ENCODE assay signal across 8 cellular contexts in genomic region chr1:113388621-113389355, GRCh38. TPM values are rescaled to one million over a fixed set of nuclear protein-coding genes. Genes with fewer than 3 reads are reported as not detected.
A peak's percentile ranks its signal among the peaks of the same experiment; 100 is the strongest.
DNase-seq lines count a peak whose midpoint lies in the region; ATAC-seq lines count a peak whose summit lies in the region.

No MANE protein-coding gene starts in this region.

- POLR2A ChIA-PET in CD8-positive, alpha-beta memory T cell (lab: Charles Lee): no interaction called here
- POLR2A ChIA-PET in activated CD8-positive, alpha-beta T cell treated with anti-CD3 and anti-CD28 coated beads, Interleukin-2, amount 10 ng/mL, durations not matched to agents 7 days and 5 days (lab: Charles Lee): no interaction called here

- no peak overlapping the region for H3K27ac ChIP-seq in CD8-positive, alpha-beta memory T cell (ENCODE audit: low read depth, low read length)
- H3K27ac ChIP-seq in iPS-18a (ENCODE audit: low read length): no peak overlapping the region
- peak overlapping the region; percentile 73 for H3K27ac ChIP-seq in stomach smooth muscle (ENCODE audit: low read length)

- H3K4me1 ChIP-seq in CD8-positive, alpha-beta memory T cell (ENCODE audit: insufficient read depth, low read length): peaks cover 23% of the 10 kb centered on the region
- H3K4me1 ChIP-seq in iPS-18a (ENCODE audit: control insufficient read depth, low read depth, low read length): peaks cover 19% of the 10 kb centered on the region
- peaks cover 11% of the 10 kb centered on the region for H3K4me1 ChIP-seq in stomach smooth muscle (ENCODE audit: control insufficient read depth, insufficient read depth, low read length)

- H3K4me3 Mint-ChIP-seq in CD8-positive, alpha-beta memory T cell: peak overlapping the region; percentile 92 to 97 (median 94)
- H3K4me3 Mint-ChIP-seq in activated CD8-positive, alpha-beta T cell treated with anti-CD3 and anti-CD28 coated beads, Interleukin-2, amount 10 ng/mL, durations not matched to agents 7 days and 5 days: peak overlapping the region; percentile 83

- peaks cover 0 to 4% (median 0%) of the 10 kb centered on the region in 5 donors for H3K9me3 Mint-ChIP-seq in CD8-positive, alpha-beta memory T cell
- no peaks in the 10 kb centered on the region for H3K9me3 Mint-ChIP-seq in activated CD8-positive, alpha-beta T cell treated with anti-CD3 and anti-CD28 coated beads, Interleukin-2, amount 10 ng/mL, durations not matched to agents 7 days and 5 days (ENCODE audit: insufficient read depth)

- ATAC-seq in activated CD8-positive, alpha-beta T cell treated with anti-CD3 and anti-CD28 coated beads, Interleukin-2, amount 10 ng/mL, durations not matched to agents 7 days and 5 days: no peak
- no peak for ATAC-seq in GM18502 (IDR thresholded peaks at IDR 0.05; ENCODE audit: poor library complexity, unreplicated experiment)
- no peak for ATAC-seq in GM21515 (IDR thresholded peaks at IDR 0.05; ENCODE audit: unreplicated experiment)

- no peaks in the 10 kb centered on the region for H3K9me3 ChIP-seq in CD8-positive, alpha-beta memory T cell (ENCODE audit: low read length)
- H3K9me3 ChIP-seq in iPS-18a (ENCODE audit: control insufficient read depth, low read depth, low read length): no peaks in the 10 kb centered on the region
- no peaks in the 10 kb centered on the region for H3K9me3 ChIP-seq in stomach smooth muscle (ENCODE audit: control insufficient read depth in 2 of 2, low read length in 2 of 2)

- no peak for DNase-seq in CD8-positive, alpha-beta memory T cell
- DNase-seq in HuH-7 (ENCODE audit: low spot score) (peak; percentile 68), posterior vena cava (ENCODE audit: low spot score) (no peak)
- no peak for DNase-seq in activated CD8-positive, alpha-beta T cell treated with anti-CD3 and anti-CD28 coated beads, Interleukin-2, amount 10 ng/mL, durations not matched to agents 7 days and 5 days

- H3K9ac ChIP-seq in iPS-18a (ENCODE audit: low read length) (no peak overlapping the region), stomach smooth muscle (ENCODE audit: low read length in 2 of 2) (peak overlapping the region; percentile 56 to 87)

- H3K4me3 ChIP-seq in CD8-positive, alpha-beta memory T cell (ENCODE audit: low read length): no peak overlapping the region
- H3K4me3 ChIP-seq in iPS-18a (ENCODE audit: low read length): peak overlapping the region; percentile 75
- H3K4me3 ChIP-seq in stomach smooth muscle (ENCODE audit: low read length in 2 of 2): peak overlapping the region; percentile 70 to 91

- H3K36me3 ChIP-seq in CD8-positive, alpha-beta memory T cell (ENCODE audit: insufficient read depth, low read length): no peaks in the 10 kb centered on the region
- H3K36me3 ChIP-seq in iPS-18a (ENCODE audit: control insufficient read depth, low read depth, low read length) (no peaks in the 10 kb centered on the region), stomach smooth muscle (ENCODE audit: control insufficient read depth in 2 of 2, insufficient read depth in 2 of 2, low read length in 2 of 2) (no peaks in the 10 kb centered on the region)

- intact Hi-C loops in posterior vena cava (cut with DNase I): no loop called here

- CTCF ChIA-PET in CD8-positive, alpha-beta memory T cell (lab: Charles Lee): interaction anchor here (1.5 to 1.8 kb wide), 2 partner anchors 10 to 316 kb away, joined by 4 to 7 read pairs; partner anchors contain the start of gene LRIG2
- CTCF ChIA-PET in activated CD8-positive, alpha-beta T cell treated with anti-CD3 and anti-CD28 coated beads, Interleukin-2, amount 10 ng/mL, durations not matched to agents 7 days and 5 days (lab: Charles Lee): interaction anchor here (1.5 to 1.6 kb wide), 2 partner anchors 248 to 316 kb away, joined by 4 to 6 read pairs; partner anchors contain the start of gene LRIG2

- no peaks in the 10 kb centered on the region for H3K27me3 ChIP-seq in CD8-positive, alpha-beta memory T cell (ENCODE audit: insufficient read depth, low read length, poor library complexity, severe bottlenecking)
- H3K27me3 ChIP-seq in iPS-18a (ENCODE audit: control insufficient read depth, insufficient read depth, low read length) (peaks cover 27% of the 10 kb centered on the region), stomach smooth muscle (ENCODE audit: control insufficient read depth in 1 of 2, insufficient read depth in 2 of 2, low read length in 2 of 2) (no peaks in the 10 kb centered on the region)

- H3K27me3 Mint-ChIP-seq in CD8-positive, alpha-beta memory T cell: peaks cover 0 to 8% of the 10 kb centered on the region in 2 donors
- H3K27me3 Mint-ChIP-seq in activated CD8-positive, alpha-beta T cell treated with anti-CD3 and anti-CD28 coated beads, Interleukin-2, amount 10 ng/mL, durations not matched to agents 7 days and 5 days (ENCODE audit: low read depth): peaks cover 27% of the 10 kb centered on the region

- H3K4me1 Mint-ChIP-seq in CD8-positive, alpha-beta memory T cell: peaks cover 24 to 33% (median 26%) of the 10 kb centered on the region in 3 donors
- peaks cover 26% of the 10 kb centered on the region for H3K4me1 Mint-ChIP-seq in activated CD8-positive, alpha-beta T cell treated with anti-CD3 and anti-CD28 coated beads, Interleukin-2, amount 10 ng/mL, durations not matched to agents 7 days and 5 days (ENCODE audit: low read depth)

- H3K36me3 Mint-ChIP-seq in CD8-positive, alpha-beta memory T cell: peaks cover 0 to 5% (median 4%) of the 10 kb centered on the region in 3 donors
- peaks cover 3% of the 10 kb centered on the region for H3K36me3 Mint-ChIP-seq in activated CD8-positive, alpha-beta T cell treated with anti-CD3 and anti-CD28 coated beads, Interleukin-2, amount 10 ng/mL, durations not matched to agents 7 days and 5 days (ENCODE audit: low read depth)

- peak overlapping the region in 6 of 8 donors; percentile 10 to 86 (median 43) for H3K27ac Mint-ChIP-seq in CD8-positive, alpha-beta memory T cell
- H3K27ac Mint-ChIP-seq in activated CD8-positive, alpha-beta T cell treated with anti-CD3 and anti-CD28 coated beads, Interleukin-2, amount 10 ng/mL, durations not matched to agents 7 days and 5 days: no peak overlapping the region

RNA-seq across cellular contexts. Expression of gene MAGI3, which starts 1.5 kb away (rescaled TPM):
- 1 to 10 TPM; 3.1 to 3.2 TPM for total RNA-seq in CD8-positive, alpha-beta memory T cell
- polyA plus RNA-seq in CD8-positive, alpha-beta memory T cell: 1.8 TPM
- 1 to 10 TPM; 6.2 to 6.4 TPM for total RNA-seq in activated CD8-positive, alpha-beta T cell treated with anti-CD3 and anti-CD28 coated beads, Interleukin-2, amount 10 ng/mL, durations not matched to agents 7 days and 5 days
- 10 to 100 TPM; 12.2 to 13.0 TPM for total RNA-seq in posterior vena cava
